Comparison of ENCODE assay signal across 11 cellular contexts in the genomic region with DNA sequence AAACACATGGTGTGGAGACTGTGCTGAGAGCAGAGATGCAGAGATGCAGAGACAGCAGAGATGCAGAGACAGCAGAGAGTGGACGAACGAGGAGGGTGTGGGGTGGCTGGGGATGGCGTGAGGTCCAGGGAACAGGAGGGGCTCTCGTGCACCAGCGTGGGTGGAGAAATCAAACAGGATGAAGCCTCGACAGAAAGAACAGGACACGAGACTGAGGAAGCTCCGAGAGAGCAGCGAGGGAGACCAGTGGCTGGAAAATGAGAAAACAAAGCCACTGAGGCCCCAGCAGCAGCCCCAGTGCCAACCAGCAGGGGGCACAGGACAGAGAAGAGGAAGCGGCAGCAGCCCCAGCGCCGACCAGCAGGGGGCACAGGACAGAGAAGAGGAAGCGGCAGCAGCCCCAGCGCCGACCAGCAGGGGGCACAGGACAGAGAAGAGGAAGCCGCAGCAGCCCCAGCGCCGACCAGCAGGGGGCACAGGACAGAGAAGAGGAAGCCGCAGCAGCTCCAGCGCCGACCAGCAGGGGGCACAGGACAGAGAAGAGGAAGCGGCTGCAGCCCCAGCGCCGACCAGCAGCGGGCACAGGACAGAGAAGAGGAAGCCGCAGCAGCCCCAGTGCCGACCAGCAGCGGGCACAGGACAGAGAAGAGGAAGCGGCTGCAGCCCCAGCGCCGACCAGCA. TPM values are rescaled to one million over a fixed set of nuclear protein-coding genes. Genes with fewer than 3 reads are reported as not detected.
DNase-seq lines count a peak whose midpoint lies in the region; ATAC-seq and TF ChIP-seq lines count a peak whose summit lies in the region.
"Not testable (repeated sequence)": the region's sequence is repeated elsewhere in the genome, so short reads cannot be mapped to it uniquely, and the experiment has no call there.
"Had no signal": no experiment of that assay in that cellular context is flagged by ENCODE, and none has a peak within 500 bp of the region (broad histone marks: within the 10 kb centered on the region; RNA-seq: fewer than 3 reads in every experiment).

No MANE protein-coding gene starts in this region.

- not testable (repeated sequence) for ATAC-seq in CD4-positive, alpha-beta T cell (ENCODE audit: poor library complexity)

- not testable (repeated sequence) for H3K9me3 ChIP-seq in CD4-positive, alpha-beta T cell (ENCODE audit: control insufficient read depth, low read length)
- peaks cover 25% of the 10 kb centered on the region for H3K9me3 ChIP-seq in WERI-Rb-1 (ENCODE audit: severe bottlenecking)
- H3K9me3 ChIP-seq in iPS-15b (ENCODE audit: control insufficient read depth, insufficient read depth, low read length), result peaks cover 23% of the 10 kb centered on the region

- not testable (repeated sequence) for H3K4me1 Mint-ChIP-seq in CD4-positive, alpha-beta T cell (ENCODE audit: low read depth); HFFc6 (ENCODE audit: low read depth); activated T-cell treated with anti-CD3 and anti-CD28 coated beads, Interleukin-2, amount 50 U/mL, for 24 hours (ENCODE audit: low read depth); progenitor cell of endocrine pancreas (ENCODE audit: low read depth)

- H3K36me3 Mint-ChIP-seq in CD4-positive, alpha-beta T cell (ENCODE audit: low read depth); activated T-cell treated with anti-CD3 and anti-CD28 coated beads, Interleukin-2, amount 50 U/mL, for 24 hours (ENCODE audit: low read depth): not testable (repeated sequence)
- H3K36me3 Mint-ChIP-seq in HFFc6 (ENCODE audit: low read depth), result peaks cover 22% of the 10 kb centered on the region
- peaks cover 28% of the 10 kb centered on the region for H3K36me3 Mint-ChIP-seq in progenitor cell of endocrine pancreas (ENCODE audit: insufficient read depth)

- H3K27me3 Mint-ChIP-seq in CD4-positive, alpha-beta T cell; activated T-cell treated with anti-CD3 and anti-CD28 coated beads, Interleukin-2, amount 50 U/mL, for 24 hours; progenitor cell of endocrine pancreas: not testable (repeated sequence)
- H3K27me3 Mint-ChIP-seq in HFFc6 (ENCODE audit: insufficient read depth), result peaks cover 11% of the 10 kb centered on the region

- H3K9ac ChIP-seq in iPS-15b (ENCODE audit: low read depth, low read length), result not testable (repeated sequence)

- TF ChIP-seq CTCF in CD4-positive, alpha-beta T cell (IDR thresholded peaks at IDR 0.05), result not testable (repeated sequence)
- TF ChIP-seq CTCF in HFFc6 (IDR thresholded peaks at IDR 0.05) (peak; percentile 74), WERI-Rb-1 (IDR thresholded peaks at IDR 0.05; ENCODE audit: low read depth, low read length) (0 out of 2 replicates have a peak, but pooled peaks have one; percentile 11), choroid plexus epithelial cell (conservative IDR thresholded peaks at IDR 0.05; ENCODE audit: low read depth, low read length) (peak; percentile 48), progenitor cell of endocrine pancreas (IDR thresholded peaks at IDR 0.05; ENCODE audit: unreplicated experiment) (peak; percentile 51)

- not testable (repeated sequence) for H3K27ac Mint-ChIP-seq in CD4-positive, alpha-beta T cell; HFFc6; activated T-cell treated with anti-CD3 and anti-CD28 coated beads, Interleukin-2, amount 50 U/mL, for 24 hours; progenitor cell of endocrine pancreas

- H3K4me1 ChIP-seq in iPS-15b (ENCODE audit: control insufficient read depth, insufficient read depth, low read length), result not testable (repeated sequence)

- POLR2A ChIA-PET in CD4-positive, alpha-beta T cell (lab: Charles Lee), result not testable (repeated sequence)

- H3K27me3 ChIP-seq in CD4-positive, alpha-beta T cell (ENCODE audit: control insufficient read depth, insufficient read depth, low read length); WERI-Rb-1 (ENCODE audit: insufficient read depth, low read depth, severe bottlenecking); iPS-15b (ENCODE audit: control insufficient read depth, insufficient read depth, low read length): not testable (repeated sequence)

- H3K4me3 Mint-ChIP-seq in CD4-positive, alpha-beta T cell; HFFc6; activated T-cell treated with anti-CD3 and anti-CD28 coated beads, Interleukin-2, amount 50 U/mL, for 24 hours; progenitor cell of endocrine pancreas (ENCODE audit: low read depth): not testable (repeated sequence)

- H3K36me3 ChIP-seq in WERI-Rb-1 (peaks cover 24% of the 10 kb centered on the region), iPS-15b (ENCODE audit: control insufficient read depth, insufficient read depth, low read length) (peaks cover 26% of the 10 kb centered on the region)

- H3K27ac ChIP-seq in CD4-positive, alpha-beta T cell (ENCODE audit: low read depth, low read length); WERI-Rb-1: not testable (repeated sequence)

- CTCF ChIA-PET in CD4-positive, alpha-beta T cell (lab: Charles Lee), result not testable (repeated sequence)

- not testable (repeated sequence) for H3K4me3 ChIP-seq in WERI-Rb-1 (ENCODE audit: low read depth, low read length); choroid plexus epithelial cell (ENCODE audit: low read depth, low read length)
- peak overlapping the region; percentile 22 for H3K4me3 ChIP-seq in iPS-15b (ENCODE audit: low read depth, low read length)

- intact Hi-C loops in CD4-positive, alpha-beta T cell (cut with DNase I, micrococcal nuclease), result not testable (repeated sequence)

- H3K9me3 Mint-ChIP-seq in CD4-positive, alpha-beta T cell; activated T-cell treated with anti-CD3 and anti-CD28 coated beads, Interleukin-2, amount 50 U/mL, for 24 hours: not testable (repeated sequence)
- H3K9me3 Mint-ChIP-seq in HFFc6, result peaks cover 30% of the 10 kb centered on the region
- H3K9me3 Mint-ChIP-seq in progenitor cell of endocrine pancreas (ENCODE audit: low read depth), result peaks cover 12% of the 10 kb centered on the region

- peak in 7 of 10 experiments; percentile 11 to 52 (median 33) for DNase-seq in CD4-positive, alpha-beta T cell
- DNase-seq in HFFc6 (peak; percentile 6), WERI-Rb-1 (peak; percentile 52)
- peak; percentile 80 for DNase-seq in activated T-cell treated with anti-CD3 and anti-CD28 coated beads, Interleukin-2, amount 50 U/mL, for 24 hours
- DNase-seq in choroid plexus epithelial cell (ENCODE audit: low read depth); progenitor cell of endocrine pancreas (ENCODE audit: low spot score, unreplicated experiment): not testable (repeated sequence)
- peak; percentile 58 to 77 for DNase-seq in stimulated activated CD8-positive, alpha-beta memory T cell treated with anti-CD3 and anti-CD28 coated beads, Interleukin-7, amount 100 ng/mL, for 48 hours (ENCODE audit: extremely low read depth in 1 of 2, low read depth in 1 of 2)

RNA-seq across cellular contexts. Expression of gene FOXL3, which starts 27.2 kb away (rescaled TPM):
- total RNA-seq in CD4-positive, alpha-beta T cell, result not detected
- total RNA-seq in HFFc6 (2021; fragmentation: NEBNext Ultra II Directional; extraction: Animal tissue kit (Norgen Biotek cat#: 25700)), result not detected
- not detected in 2 replicates for total RNA-seq in progenitor cell of endocrine pancreas
- total RNA-seq: dermis microvascular lymphatic vessel endothelial cell, sciatic nerve, temporal lobe had no signal
